In the genomic region with DNA sequence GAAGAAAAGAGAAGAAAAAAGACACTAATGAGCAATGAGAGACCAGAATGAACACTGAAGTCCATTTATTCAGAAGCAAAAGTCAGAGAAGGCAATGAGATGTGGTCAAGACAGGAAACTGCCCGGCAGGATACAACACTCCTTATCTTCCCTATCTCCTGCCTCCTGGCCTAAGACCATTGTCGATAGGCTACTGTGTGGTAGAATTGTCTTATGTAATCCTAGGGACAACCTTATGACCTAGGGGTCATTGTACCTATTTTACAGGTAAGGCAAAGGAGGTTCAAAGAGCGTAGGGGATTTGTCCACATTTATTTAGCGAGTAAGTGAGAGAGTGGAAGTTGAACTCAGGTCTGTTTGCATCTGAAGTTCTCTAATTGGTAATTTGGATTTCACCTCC, we compare ENCODE assay signal across 18 cellular contexts.
DNase-seq lines count a peak whose midpoint lies in the region; ATAC-seq and TF ChIP-seq lines count a peak whose summit lies in the region.
"Had no signal": no experiment of that assay in that cellular context is flagged by ENCODE, and none has a peak within 500 bp of the region (broad histone marks: within the 10 kb centered on the region; RNA-seq: fewer than 3 reads in every experiment).

No MANE protein-coding gene starts in this region.

- H3K9me3 Mint-ChIP-seq in endodermal cell = no peaks in the 10 kb centered on the region
- no peaks in the 10 kb centered on the region for H3K9me3 Mint-ChIP-seq in neural progenitor cell
- no peaks in the 10 kb centered on the region for H3K9me3 Mint-ChIP-seq in T-cell
- H3K9me3 Mint-ChIP-seq: CD4-positive, alpha-beta T cell had no signal

- peaks cover 4% of the 10 kb centered on the region for H3K4me1 ChIP-seq in left ventricle myocardium inferior
- peaks cover 0 to 8% (median 0%) of the 10 kb centered on the region in 12 donors for H3K4me1 ChIP-seq in heart left ventricle
- peaks cover 2% of the 10 kb centered on the region for H3K4me1 ChIP-seq in endodermal cell (ENCODE audit: control insufficient read depth, insufficient read depth, low read length)
- H3K4me1 ChIP-seq in neural progenitor cell = peaks cover 5% of the 10 kb centered on the region

- no peaks in the 10 kb centered on the region for H4K20me1 ChIP-seq in neural progenitor cell (ENCODE audit: low read depth)

- no peak overlapping the region for H3K4me3 Mint-ChIP-seq in endodermal cell
- no peak overlapping the region for H3K4me3 Mint-ChIP-seq in neural progenitor cell
- no peak overlapping the region for H3K4me3 Mint-ChIP-seq in T-cell
- H3K4me3 Mint-ChIP-seq: CD4-positive, alpha-beta T cell had no signal

- H3K4me1 Mint-ChIP-seq in endodermal cell (peaks cover 11% of the 10 kb centered on the region), neural progenitor cell (peaks cover 13% of the 10 kb centered on the region), T-cell (no peaks in the 10 kb centered on the region)

- no peaks in the 10 kb centered on the region for H3K79me2 ChIP-seq in neural progenitor cell (ENCODE audit: low read depth)

- H3F3A ChIP-seq in neural progenitor cell (ENCODE audit: low read depth) = no peaks in the 10 kb centered on the region

- H3K27ac Mint-ChIP-seq in endodermal cell (peak overlapping the region; percentile 18), neural progenitor cell (no peak overlapping the region), T-cell (no peak overlapping the region)
- H3K27ac Mint-ChIP-seq: CD4-positive, alpha-beta T cell had no signal

- peak overlapping the region; percentile 69 for H2AFZ ChIP-seq in neural progenitor cell (replicated peaks)

- H3K9ac ChIP-seq in endodermal cell (ENCODE audit: extremely low read depth, low read length, poor library complexity, severe bottlenecking) (no peak overlapping the region), neural progenitor cell (no peak overlapping the region)

- POLR2A ChIA-PET in T-cell (lab: Charles Lee) = no interaction called here

- ATAC-seq in heart left ventricle (no peak), T-cell (replicated peaks in 1 of 4) (no peak)
- ATAC-seq: GM12878, Panc1 had no signal

- H3K27ac ChIP-seq in left ventricle myocardium inferior (replicated peaks) (peak overlapping the region; percentile 76), heart left ventricle (peak overlapping the region in 6 of 12 donors; percentile 52 to 78 (median 64)), endodermal cell (ENCODE audit: low read depth, low read length) (no peak overlapping the region), neural progenitor cell (no peak overlapping the region)
- H3K27ac ChIP-seq: HL-60, SJCRH30 had no signal

- no peaks in the 10 kb centered on the region for H3K36me3 ChIP-seq in left ventricle myocardium inferior
- H3K36me3 ChIP-seq in heart left ventricle = no peaks in the 10 kb centered on the region
- H3K36me3 ChIP-seq in endodermal cell (ENCODE audit: control insufficient read depth, insufficient read depth, low read length) = no peaks in the 10 kb centered on the region
- no peaks in the 10 kb centered on the region for H3K36me3 ChIP-seq in neural progenitor cell
- H3K36me3 ChIP-seq: SJCRH30 had no signal

- H3K27me3 ChIP-seq in left ventricle myocardium inferior (ENCODE audit: low read depth) = peaks cover 9% of the 10 kb centered on the region
- peaks cover 0 to 9% (median 0%) of the 10 kb centered on the region in 9 donors for H3K27me3 ChIP-seq in heart left ventricle
- no peaks in the 10 kb centered on the region for H3K27me3 ChIP-seq in endodermal cell (ENCODE audit: control insufficient read depth, insufficient read depth, low read length, poor library complexity, severe bottlenecking)
- no peaks in the 10 kb centered on the region for H3K27me3 ChIP-seq in neural progenitor cell
- H3K27me3 ChIP-seq: SJCRH30 had no signal

- 51 to 62% (median 61%) methylated on average over 4 of the region's 4 CpGs for WGBS in heart left ventricle, 4 donors
- 93 to 94% methylated on average over 2 to 4 of the region's 4 CpGs for WGBS in endodermal cell (ENCODE audit: insufficient coverage in 1 of 2, insufficient read length in 1 of 2), 2 experiments

- TF ChIP-seq CTCF in left ventricle myocardium inferior (IDR thresholded peaks at IDR 0.05; ENCODE audit: borderline replicate concordance) (no peak), heart left ventricle (IDR thresholded peaks at IDR 0.05) (no peak), endodermal cell (conservative IDR thresholded peaks at IDR 0.05) (no peak), neural progenitor cell (IDR thresholded peaks at IDR 0.05) (no peak)

- no peak for DNase-seq in left ventricle myocardium inferior
- no peak for DNase-seq in heart left ventricle
- DNase-seq in endodermal cell = peak; percentile 49
- DNase-seq in neural progenitor cell (ENCODE audit: low spot score) = no peak
- no peak for DNase-seq in amygdala (lab: John Stamatoyannopoulos, UW)
- no peak for DNase-seq in T-cell
- DNase-seq in NCI-H226 = no peak
- DNase-seq: CD4-positive, alpha-beta T cell; DND-41; KG1; NCI-H1105; NCI-H146; NCI-H2029; NCI-H524 treated with DMSO at 0.1 percent for 48 hours; SJCRH30 had no signal

- H3K27me3 Mint-ChIP-seq in endodermal cell (ENCODE audit: insufficient read depth) (peaks cover 7% of the 10 kb centered on the region), neural progenitor cell (ENCODE audit: insufficient read depth, low read depth) (peaks cover 2% of the 10 kb centered on the region), T-cell (peaks cover 4 to 8% of the 10 kb centered on the region in 2 donors)

- H3K4me3 ChIP-seq in left ventricle myocardium inferior (no peak overlapping the region), heart left ventricle (no peak overlapping the region), endodermal cell (ENCODE audit: low read length) (no peak overlapping the region), neural progenitor cell (no peak overlapping the region)
- H3K4me3 ChIP-seq: GM12878, SJCRH30 had no signal

- no peak overlapping the region for H3K4me2 ChIP-seq in neural progenitor cell

- no peak for TF ChIP-seq POLR2A in heart left ventricle (IDR thresholded peaks at IDR 0.05)

- no peaks in the 10 kb centered on the region for H3K36me3 Mint-ChIP-seq in endodermal cell (ENCODE audit: low read depth)
- no peaks in the 10 kb centered on the region for H3K36me3 Mint-ChIP-seq in neural progenitor cell
- H3K36me3 Mint-ChIP-seq in T-cell = no peaks in the 10 kb centered on the region

- no peaks in the 10 kb centered on the region for H3K9me3 ChIP-seq in left ventricle myocardium inferior (replicated peaks)
- no peaks in the 10 kb centered on the region for H3K9me3 ChIP-seq in heart left ventricle
- H3K9me3 ChIP-seq in endodermal cell (ENCODE audit: control insufficient read depth, low read length) = no peaks in the 10 kb centered on the region
- no peaks in the 10 kb centered on the region for H3K9me3 ChIP-seq in neural progenitor cell (ENCODE audit: low read depth)
- H3K9me3 ChIP-seq: SJCRH30 had no signal

- CTCF ChIA-PET in T-cell (lab: Charles Lee) = no interaction called here

- intact Hi-C loops in left ventricle myocardium inferior (cut with micrococcal nuclease) (no loop called here), heart left ventricle (cut with DNase I) (no loop called here)
